Comparison of ENCODE assay signal across 11 cellular contexts in genomic region chr15:99451484-99451883, GRCh38.
DNase-seq lines count a peak whose midpoint lies in the region; ATAC-seq and TF ChIP-seq lines count a peak whose summit lies in the region.
"Had no signal": no experiment of that assay in that cellular context is flagged by ENCODE, and none has a peak within 500 bp of the region (broad histone marks: within the 10 kb centered on the region; RNA-seq: fewer than 3 reads in every experiment).

No MANE protein-coding gene starts in this region.

- ATAC-seq in activated naive CD8-positive, alpha-beta T cell treated with anti-CD3 and anti-CD28 coated beads, Interleukin-2, amount 50 U/mL, for 24 hours = no peak
- ATAC-seq in memory B cell (ENCODE audit: low read depth) (no peak), GM19324 (IDR thresholded peaks at IDR 0.05; ENCODE audit: low FRiP score, unreplicated experiment) (no peak)

- no peaks in the 10 kb centered on the region for H3K9me3 Mint-ChIP-seq in activated naive CD8-positive, alpha-beta T cell treated with anti-CD3 and anti-CD28 coated beads, Interleukin-2, amount 50 U/mL, for 24 hours
- no peaks in the 10 kb centered on the region for H3K9me3 Mint-ChIP-seq in memory B cell

- peaks cover 0 to 59% (median 25%) of the 10 kb centered on the region in 4 donors for H3K4me1 ChIP-seq in tibial artery

- H3K36me3 Mint-ChIP-seq in activated naive CD8-positive, alpha-beta T cell treated with anti-CD3 and anti-CD28 coated beads, Interleukin-2, amount 50 U/mL, for 24 hours (ENCODE audit: low read depth) = no peaks in the 10 kb centered on the region
- no peaks in the 10 kb centered on the region for H3K36me3 Mint-ChIP-seq in memory B cell

- H3K36me3 ChIP-seq in tibial artery (no peaks in the 10 kb centered on the region), MG63 (no peaks in the 10 kb centered on the region)
- H3K36me3 ChIP-seq: SJCRH30 had no signal

- peak overlapping the region; percentile 90 to 92 for H3K27ac ChIP-seq in tibial artery
- H3K27ac ChIP-seq: SJCRH30 had no signal

- peak overlapping the region; percentile 49 for H3K27ac Mint-ChIP-seq in activated naive CD8-positive, alpha-beta T cell treated with anti-CD3 and anti-CD28 coated beads, Interleukin-2, amount 50 U/mL, for 24 hours
- H3K27ac Mint-ChIP-seq in memory B cell = no peak overlapping the region

- no peak overlapping the region for H3K4me3 Mint-ChIP-seq in activated naive CD8-positive, alpha-beta T cell treated with anti-CD3 and anti-CD28 coated beads, Interleukin-2, amount 50 U/mL, for 24 hours
- peak overlapping the region; percentile 30 for H3K4me3 Mint-ChIP-seq in memory B cell

- H3K9me3 ChIP-seq in tibial artery (no peaks in the 10 kb centered on the region), MG63 (no peaks in the 10 kb centered on the region)
- H3K9me3 ChIP-seq: SJCRH30 had no signal

- DNase-seq in activated effector memory CD4-positive, alpha-beta T cell treated with anti-CD3 and anti-CD28 coated beads, Interleukin-2, amount 50 U/mL, for 16 hours = peak; percentile 38
- DNase-seq in activated effector memory CD4-positive, alpha-beta T cell treated with Interleukin-2 at 50 U/mL for 16 hours = no peak
- DNase-seq in activated naive CD8-positive, alpha-beta T cell treated with anti-CD3 and anti-CD28 coated beads, Interleukin-2, amount 50 U/mL, for 24 hours = no peak
- DNase-seq in memory B cell (ENCODE audit: low spot score in 2 of 2) = peak in 1 of 2 donors; percentile 9
- DNase-seq in tibial artery = no peak
- DNase-seq in MG63 = no peak
- no peak for DNase-seq in SW 1271 (lab: John Stamatoyannopoulos, UW)
- DNase-seq: DMS79 treated with DMSO at 0.1 percent for 48 hours, MM.1S had no signal

- H3K4me3 ChIP-seq in tibial artery = no peak overlapping the region
- H3K4me3 ChIP-seq in MG63 = no peak overlapping the region

- TF ChIP-seq CTCF in tibial artery (IDR thresholded peaks at IDR 0.05) = no peak

- intact Hi-C loops in tibial artery (cut with DNase I; ENCODE audit: low total_unique reads) = no loop called here

- no peaks in the 10 kb centered on the region for H3K27me3 Mint-ChIP-seq in activated naive CD8-positive, alpha-beta T cell treated with anti-CD3 and anti-CD28 coated beads, Interleukin-2, amount 50 U/mL, for 24 hours
- no peaks in the 10 kb centered on the region for H3K27me3 Mint-ChIP-seq in memory B cell

- H3K27me3 ChIP-seq in tibial artery (no peaks in the 10 kb centered on the region), MG63 (no peaks in the 10 kb centered on the region)
- H3K27me3 ChIP-seq: SJCRH30 had no signal

- H3K4me1 Mint-ChIP-seq in activated naive CD8-positive, alpha-beta T cell treated with anti-CD3 and anti-CD28 coated beads, Interleukin-2, amount 50 U/mL, for 24 hours = peaks cover 61% of the 10 kb centered on the region
- H3K4me1 Mint-ChIP-seq in memory B cell = peaks cover 36% of the 10 kb centered on the region
